ENCODE assay signal across 10 cellular contexts in the genomic region with DNA sequence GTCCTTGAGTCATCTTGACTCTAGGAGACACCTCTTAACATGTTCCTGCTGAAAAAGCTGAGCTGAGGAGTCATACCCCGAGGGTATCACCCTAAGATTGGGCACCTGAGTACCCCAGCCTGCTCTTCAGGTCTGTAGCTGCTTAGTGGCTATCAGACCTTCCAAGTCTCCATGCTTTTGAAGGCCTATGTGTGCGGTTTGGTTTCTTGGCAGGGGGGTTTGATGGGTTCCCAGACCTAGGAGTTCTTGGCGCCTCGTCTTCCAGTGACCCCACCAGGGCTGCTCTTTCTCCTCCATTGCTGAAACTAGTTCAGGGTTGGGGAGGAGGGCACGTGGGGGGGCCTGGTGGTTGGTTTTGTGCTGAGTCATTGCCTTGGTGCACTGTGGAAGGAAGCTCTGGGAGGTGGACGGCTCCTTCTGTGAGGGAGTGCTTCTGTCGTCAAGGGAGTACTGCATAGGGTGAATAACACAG. TPM values are rescaled to one million over a fixed set of nuclear protein-coding genes. Genes with fewer than 3 reads are reported as not detected.
DNase-seq lines count a peak whose midpoint lies in the region; ATAC-seq and TF ChIP-seq lines count a peak whose summit lies in the region.
"Had no signal": no experiment of that assay in that cellular context is flagged by ENCODE, and none has a peak within 500 bp of the region (broad histone marks: within the 10 kb centered on the region; RNA-seq: fewer than 3 reads in every experiment).

No MANE protein-coding gene starts in this region.

- H3K27me3 ChIP-seq in right atrium auricular region (no peaks in the 10 kb centered on the region), aorta (ENCODE audit: control insufficient read depth in 1 of 2, insufficient read depth in 2 of 2, low read length in 1 of 2) (no peaks in the 10 kb centered on the region)

- ATAC-seq in Right ventricle myocardium inferior (peak; percentile 29), aorta (ENCODE audit: low FRiP score) (peak; percentile 46), GM21723 (IDR thresholded peaks at IDR 0.05; ENCODE audit: unreplicated experiment) (no peak), GM19395 (IDR thresholded peaks at IDR 0.05; ENCODE audit: unreplicated experiment) (no peak)

- H3K27ac ChIP-seq in right atrium auricular region = no peak overlapping the region
- no peak overlapping the region for H3K27ac ChIP-seq in aorta (ENCODE audit: low read depth in 1 of 2, low read length in 2 of 2)

- DNase-seq in Right ventricle myocardium inferior (ENCODE audit: missing footprints) (peak; percentile 58), right atrium auricular region (ENCODE audit: low spot score) (no peak), UCSD-AML1 (lab: John Stamatoyannopoulos, UW; ENCODE audit: unreplicated experiment) (peak; percentile 37), iris pigment epithelial cell (ENCODE audit: low read depth) (peak; percentile 77), aorta (no peak), Ammon's horn (ENCODE audit: low spot score) (no peak)
- DNase-seq: activated T-cell treated with anti-CD3 and anti-CD28 coated beads for 4 hours, nephron progenitor cell had no signal

- H3K9me3 ChIP-seq in right atrium auricular region (no peaks in the 10 kb centered on the region), aorta (ENCODE audit: control insufficient read depth, low read length) (no peaks in the 10 kb centered on the region)

- H3K4me1 ChIP-seq in right atrium auricular region (peaks cover 0 to 61% of the 10 kb centered on the region in 2 donors), aorta (ENCODE audit: control insufficient read depth in 1 of 2, insufficient read depth in 2 of 2, low read length in 2 of 2) (peaks cover 0 to 6% of the 10 kb centered on the region in 2 donors)

- H3K4me3 ChIP-seq in right atrium auricular region (no peak overlapping the region), aorta (ENCODE audit: low read length in 2 of 2) (no peak overlapping the region)

- intact Hi-C loops in Right ventricle myocardium inferior (cut with DNase I) (no loop called here), aorta (cut with DNase I) (no loop called here)

- 66 to 72% methylated on average over 7 of the region's 7 CpGs for WGBS in aorta, 2 donors

- H3K36me3 ChIP-seq in right atrium auricular region = no peaks in the 10 kb centered on the region
- no peaks in the 10 kb centered on the region for H3K36me3 ChIP-seq in aorta (ENCODE audit: control insufficient read depth in 1 of 2, insufficient read depth in 2 of 2, low read length in 1 of 2)

- TF ChIP-seq CTCF in right atrium auricular region (IDR thresholded peaks at IDR 0.05) = no peak

RNA-seq across cellular contexts. Expression of a gene that starts 20.1 kb away (rescaled TPM):
- total RNA-seq in Right ventricle myocardium inferior = 63.1 TPM
- 10 to 100 TPM; 47.9 to 48.9 TPM for total RNA-seq in right atrium auricular region
- total RNA-seq in aorta = 10 to 100 TPM; 76.8 to 82.0 TPM
- 10 to 100 TPM in 1 of 2 donors, 1 to 10 TPM in 1; 5.8 to 32.4 TPM for polyA plus RNA-seq in aorta

Comparison
In these comparisons a context has a peak if more than half of its experiments do, and no peak if none do; other contexts are left out.
1. DNase-seq: peak in Right ventricle myocardium inferior (single experiment), UCSD-AML1 (single experiment) and iris pigment epithelial cell (single experiment); none in right atrium auricular region (single experiment), aorta (0 of 2) and Ammon's horn (single experiment).
2. ATAC-seq: peak in Right ventricle myocardium inferior (single experiment) and aorta (single experiment); none in GM21723 (single experiment) and GM19395 (single experiment).